ENCODE assay signal across 1 cellular context in genomic region chr5:95823738-95824609, GRCh38.
TF ChIP-seq lines count a peak whose summit lies in the region.

No MANE protein-coding gene starts in this region.

TF ChIP-seq in HEK293, 187 proteins besides CTCF, POLR2A, EP300 and RAD21 (continued from another document and continues in another):
- TF ChIP-seq ZNF518A (tag by site-specific recombination; conservative IDR thresholded peaks at IDR 0.05; ENCODE audit: low read depth) (no peak), ZNF132 (tag by site-specific recombination; IDR thresholded peaks at IDR 0.05; ENCODE audit: borderline replicate concordance) (no peak), ZNF548 (tag by site-specific recombination; IDR thresholded peaks at IDR 0.05) (no peak), ZNF776 (tag by site-specific recombination; IDR thresholded peaks at IDR 0.05; ENCODE audit: borderline replicate concordance) (no peak), RBAK (tag by site-specific recombination; IDR thresholded peaks at IDR 0.05) (no peak), HOXA7 (CRISPR knock-in tag; IDR thresholded peaks at IDR 0.05; ENCODE audit: borderline replicate concordance) (no peak), ZNF600 (tag by site-specific recombination; IDR thresholded peaks at IDR 0.05) (peak; percentile 86), REST (tag by site-specific recombination; IDR thresholded peaks at IDR 0.05) (no peak; the same call in 1 of the 2 replicates), ZFHX2 (tag by site-specific recombination; conservative IDR thresholded peaks at IDR 0.05) (no peak), GLIS1 (tag by site-specific recombination; IDR thresholded peaks at IDR 0.05) (peak; percentile 77), OSR2 (tag by site-specific recombination; IDR thresholded peaks at IDR 0.05) (peak; percentile 93), ZNF324 (tag by site-specific recombination; IDR thresholded peaks at IDR 0.05) (0 out of 2 replicates have a peak, but pooled peaks have one; percentile 14), REPIN1 (tag by site-specific recombination; IDR thresholded peaks at IDR 0.05; ENCODE audit: low read depth) (no peak), ZNF488 (tag by site-specific recombination; IDR thresholded peaks at IDR 0.05) (no peak), ZNF530 (tag by site-specific recombination; IDR thresholded peaks at IDR 0.05; ENCODE audit: low read depth) (no peak), ZNF221 (tag by site-specific recombination; IDR thresholded peaks at IDR 0.05; ENCODE audit: borderline replicate concordance) (no peak), ZBTB17 (tag by site-specific recombination; IDR thresholded peaks at IDR 0.05) (peak; percentile 77), ZNF629 (tag by site-specific recombination; IDR thresholded peaks at IDR 0.05) (peak; percentile 61; the same call in 1 of the 2 replicates), INSM2 (tag by site-specific recombination; IDR thresholded peaks at IDR 0.05) (no peak), KLF8 (tag by site-specific recombination; IDR thresholded peaks at IDR 0.05) (no peak), ZNF513 (tag by site-specific recombination; IDR thresholded peaks at IDR 0.05) (no peak), ZFP37 (tag by site-specific recombination; IDR thresholded peaks at IDR 0.05) (no peak), KLF16 (tag by site-specific recombination; IDR thresholded peaks at IDR 0.05) (no peak), HOXD13 (CRISPR knock-in tag; IDR thresholded peaks at IDR 0.05; ENCODE audit: borderline replicate concordance) (no peak), ZNF692 (tag by site-specific recombination; IDR thresholded peaks at IDR 0.05) (peak; percentile 48; the same call in 1 of the 2 replicates), ZNF391 (tag by site-specific recombination; IDR thresholded peaks at IDR 0.05; ENCODE audit: borderline replicate concordance, low read depth) (no peak; the same call in 1 of the 2 replicates), ZNF114 (tag by site-specific recombination; IDR thresholded peaks at IDR 0.05) (no peak), ZSCAN5A (tag by site-specific recombination; IDR thresholded peaks at IDR 0.05) (no peak), ZNF792 (tag by site-specific recombination; IDR thresholded peaks at IDR 0.05) (no peak), PRDM10 (tag by site-specific recombination; IDR thresholded peaks at IDR 0.05) (peak; percentile 83), ZNF362 (tag by site-specific recombination; IDR thresholded peaks at IDR 0.05) (no peak), BCL6B (tag by site-specific recombination; IDR thresholded peaks at IDR 0.05) (no peak)
